Comparison of ENCODE assay signal across 18 cellular contexts in genomic region chr12:52681551-52682380, GRCh38. TPM values are rescaled to one million over a fixed set of nuclear protein-coding genes. Genes with fewer than 3 reads are reported as not detected.
A peak's percentile ranks its signal among the peaks of the same experiment; 100 is the strongest.
DNase-seq lines count a peak whose midpoint lies in the region; ATAC-seq lines count a peak whose summit lies in the region.
"Had no signal": no experiment of that assay in that cellular context is flagged by ENCODE, and none has a peak within 500 bp of the region (broad histone marks: within the 10 kb centered on the region; RNA-seq: fewer than 3 reads in every experiment).

No MANE protein-coding gene starts in this region.

- H3K9me3 ChIP-seq in CD4-positive, CD25-positive, alpha-beta regulatory T cell (ENCODE audit: control insufficient read depth in 2 of 2, low read length in 2 of 2): no peaks in the 10 kb centered on the region
- H3K9me3 ChIP-seq: SK-N-SH had no signal

- peaks cover 0 to 18% (median 2%) of the 10 kb centered on the region in 4 donors for H3K4me1 Mint-ChIP-seq in CD4-positive, CD25-positive, alpha-beta regulatory T cell

- H3K4me1 ChIP-seq in CD4-positive, CD25-positive, alpha-beta regulatory T cell (ENCODE audit: control insufficient read depth, insufficient read depth, low read length, poor library complexity, severe bottlenecking): no peaks in the 10 kb centered on the region

- no peaks in the 10 kb centered on the region for H3K36me3 Mint-ChIP-seq in CD4-positive, CD25-positive, alpha-beta regulatory T cell

- ATAC-seq in CD4-positive, CD25-positive, alpha-beta regulatory T cell (ENCODE audit: low read depth in 2 of 2): peak; percentile 55 to 81
- no peak for ATAC-seq in HG03025 (IDR thresholded peaks at IDR 0.05; ENCODE audit: low FRiP score, unreplicated experiment)
- ATAC-seq: sciatic nerve had no signal

- no peak overlapping the region for H3K27ac ChIP-seq in CD4-positive, CD25-positive, alpha-beta regulatory T cell (ENCODE audit: insufficient read depth, low read length, poor library complexity, severe bottlenecking)
- H3K27ac ChIP-seq: WERI-Rb-1 had no signal

- no peaks in the 10 kb centered on the region for H3K36me3 ChIP-seq in CD4-positive, CD25-positive, alpha-beta regulatory T cell (ENCODE audit: control insufficient read depth, insufficient read depth, low read length)
- H3K36me3 ChIP-seq: WERI-Rb-1 had no signal

- H3K4me3 ChIP-seq in CD4-positive, CD25-positive, alpha-beta regulatory T cell (ENCODE audit: low read depth, low read length): no peak overlapping the region

- peak overlapping the region in 1 of 4 donors; percentile 6 for H3K4me3 Mint-ChIP-seq in CD4-positive, CD25-positive, alpha-beta regulatory T cell

- peak in 2 of 3 donors; percentile 14 to 33 for DNase-seq in CD4-positive, CD25-positive, alpha-beta regulatory T cell
- peak in 3 of 5 donors; percentile 7 to 14 (median 8) for DNase-seq in T-helper 1 cell
- peak; percentile 44 for DNase-seq in activated T-cell treated with anti-CD3 and anti-CD28 coated beads, Interleukin-2, amount 50 U/mL, for 1 hour
- DNase-seq in islet precursor cell: peak; percentile 48
- no peak for DNase-seq in T-helper 9 cell
- DNase-seq in COLO829 (ENCODE audit: low spot score): no peak
- no peak for DNase-seq in NCI-H1105 treated with DMSO at 0.1 percent for 48 hours (lab: John Stamatoyannopoulos, UW)
- DNase-seq: Calu3; effector CD8-positive, alpha-beta T cell; H7; NCI-H748 treated with DMSO at 0.1 percent for 48 hours; SK-N-SH; WERI-Rb-1 had no signal

- H3K9me3 Mint-ChIP-seq in CD4-positive, CD25-positive, alpha-beta regulatory T cell: no peaks in the 10 kb centered on the region

- H3K27ac Mint-ChIP-seq in CD4-positive, CD25-positive, alpha-beta regulatory T cell: peak overlapping the region in 2 of 3 donors; percentile 37 to 81

- H3K27me3 ChIP-seq in CD4-positive, CD25-positive, alpha-beta regulatory T cell (ENCODE audit: control insufficient read depth, insufficient read depth, low read length): no peaks in the 10 kb centered on the region

- H3K27me3 Mint-ChIP-seq in CD4-positive, CD25-positive, alpha-beta regulatory T cell: peaks cover 11% of the 10 kb centered on the region

RNA-seq across cellular contexts. Expression of gene KRT1, which starts 1.6 kb away (rescaled TPM):
- 9.9 TPM for total RNA-seq in CD4-positive, CD25-positive, alpha-beta regulatory T cell
- 1 to 10 TPM in 3 of 4 donors, not detected in 1; 3.3 to 7.8 (median 3.7) TPM for polyA plus RNA-seq in CD4-positive, CD25-positive, alpha-beta regulatory T cell
- total RNA-seq: Calu3, H7, kidney epithelial cell, mesenteric fat pad had no signal
- polyA plus RNA-seq: AG04450, SK-N-SH had no signal

RNA-seq across cellular contexts. Expression of gene KRT77, which starts 21.6 kb away (rescaled TPM):
- total RNA-seq in CD4-positive, CD25-positive, alpha-beta regulatory T cell: not detected
- polyA plus RNA-seq in CD4-positive, CD25-positive, alpha-beta regulatory T cell: not detected
- total RNA-seq: Calu3, H7, kidney epithelial cell, mesenteric fat pad, sciatic nerve had no signal
- polyA plus RNA-seq: AG04450, SK-N-SH had no signal

RNA-seq across cellular contexts. Expression of gene KRT2, which starts 29.8 kb away (rescaled TPM):
- total RNA-seq in CD4-positive, CD25-positive, alpha-beta regulatory T cell: 0.42 TPM
- polyA plus RNA-seq in CD4-positive, CD25-positive, alpha-beta regulatory T cell: under 1 TPM in 3 of 4 donors, not detected in 1; 0.23 to 0.80 (median 0.25) TPM
- total RNA-seq: Calu3, H7, kidney epithelial cell, mesenteric fat pad, sciatic nerve had no signal
- polyA plus RNA-seq: AG04450, SK-N-SH had no signal

Comparison
In these comparisons a context has a peak if more than half of its experiments do, and no peak if none do; other contexts are left out.
1. DNase-seq: peak in CD4-positive, CD25-positive, alpha-beta regulatory T cell (2 of 3), T-helper 1 cell (3 of 5), activated T-cell treated with anti-CD3 and anti-CD28 coated beads, Interleukin-2, amount 50 U/mL, for 1 hour (single experiment) and islet precursor cell (single experiment); none in T-helper 9 cell (single experiment), COLO829 (single experiment) and NCI-H1105 treated with DMSO at 0.1 percent for 48 hours (single experiment).